8 cellular contexts compared by ENCODE assay signal in the genomic region with DNA sequence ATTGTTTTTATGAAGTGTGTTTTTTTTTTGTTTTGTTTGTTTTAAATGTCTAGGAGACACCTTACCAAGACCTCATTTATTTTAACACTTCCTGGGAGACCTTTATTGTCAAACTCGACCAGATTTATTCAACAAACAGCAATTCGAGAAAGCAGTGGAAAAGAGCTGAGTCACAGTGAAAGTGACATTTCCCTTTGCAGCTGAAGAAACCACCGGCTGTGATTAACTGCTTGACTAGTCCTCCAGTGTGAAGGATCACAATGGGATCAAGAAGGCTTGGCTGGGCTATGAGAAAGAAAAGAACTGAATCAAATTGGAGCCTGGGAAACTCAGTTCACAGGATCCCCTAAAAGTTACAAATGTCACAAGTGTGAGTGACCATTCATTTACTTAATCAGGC. TPM values are rescaled to one million over a fixed set of nuclear protein-coding genes. Genes with fewer than 3 reads are reported as not detected.
DNase-seq lines count a peak whose midpoint lies in the region; ATAC-seq and TF ChIP-seq lines count a peak whose summit lies in the region.

No MANE protein-coding gene starts in this region.

- H3K4me1 ChIP-seq in HAP-1 = no peaks in the 10 kb centered on the region

- H3K4me1 Mint-ChIP-seq in brain = peaks cover 19% of the 10 kb centered on the region

- in situ Hi-C loops in HAP-1 (cut with MboI; ENCODE audit: low sequenced_read_pairs) = no loop called here

- no peaks in the 10 kb centered on the region for H3K36me3 ChIP-seq in HAP-1 (replicated peaks)

- peaks cover 11% of the 10 kb centered on the region for H3K27me3 Mint-ChIP-seq in brain

- H3K27me3 ChIP-seq in HAP-1 (ENCODE audit: low read depth) = no peaks in the 10 kb centered on the region

- peak; percentile 90 for ATAC-seq in GM21367 (IDR thresholded peaks at IDR 0.05; ENCODE audit: unreplicated experiment)
- peak; percentile 97 for ATAC-seq in HG03469 (IDR thresholded peaks at IDR 0.05; ENCODE audit: unreplicated experiment)

- DNase-seq in DMS53 (lab: John Stamatoyannopoulos, UW) (peak; percentile 70), renal cortical epithelial cell (ENCODE audit: low read depth) (peak; percentile 97), HAP-1 (ENCODE audit: low spot score in 2 of 2) (no peak), NCI-H187 (lab: John Stamatoyannopoulos, UW) (no peak)
- no peak for DNase-seq in stimulated activated naive CD4-positive, alpha-beta T cell treated with Interleukin-2 at 50 U/mL for 16 hours (lab: John Stamatoyannopoulos, UW)

- peak overlapping the region in 4 of 5 experiments; percentile 14 to 84 (median 60) for H3K27ac Mint-ChIP-seq in brain

- H3K36me3 Mint-ChIP-seq in brain = no peaks in the 10 kb centered on the region

- peaks cover 20 to 33% (median 23%) of the 10 kb centered on the region in 5 experiments for H3K9me3 Mint-ChIP-seq in brain

- peak overlapping the region in 2 of 5 experiments; percentile 11 to 34 for H3K4me3 Mint-ChIP-seq in brain

- no peak overlapping the region for H3K4me3 ChIP-seq in HAP-1

- TF ChIP-seq CTCF in brain (conservative IDR thresholded peaks at IDR 0.05) = no peak

- H3K9me3 ChIP-seq in HAP-1 = no peaks in the 10 kb centered on the region

RNA-seq across cellular contexts. Expression of a gene that starts 11.9 kb away (rescaled TPM):
- not detected for polyA plus RNA-seq in brain (ENCODE audit: insufficient read depth, low read depth, low replicate concordance)
- total RNA-seq in renal cortical epithelial cell = not detected in 2 replicates

Comparison
In these comparisons a context has a peak if more than half of its experiments do, and no peak if none do; other contexts are left out.
1. DNase-seq: peak in DMS53 (single experiment) and renal cortical epithelial cell (single experiment); none in stimulated activated naive CD4-positive, alpha-beta T cell treated with Interleukin-2 at 50 U/mL for 16 hours (single experiment), HAP-1 (0 of 2) and NCI-H187 (0 of 2).